9 cellular contexts compared by ENCODE assay signal in the genomic region with DNA sequence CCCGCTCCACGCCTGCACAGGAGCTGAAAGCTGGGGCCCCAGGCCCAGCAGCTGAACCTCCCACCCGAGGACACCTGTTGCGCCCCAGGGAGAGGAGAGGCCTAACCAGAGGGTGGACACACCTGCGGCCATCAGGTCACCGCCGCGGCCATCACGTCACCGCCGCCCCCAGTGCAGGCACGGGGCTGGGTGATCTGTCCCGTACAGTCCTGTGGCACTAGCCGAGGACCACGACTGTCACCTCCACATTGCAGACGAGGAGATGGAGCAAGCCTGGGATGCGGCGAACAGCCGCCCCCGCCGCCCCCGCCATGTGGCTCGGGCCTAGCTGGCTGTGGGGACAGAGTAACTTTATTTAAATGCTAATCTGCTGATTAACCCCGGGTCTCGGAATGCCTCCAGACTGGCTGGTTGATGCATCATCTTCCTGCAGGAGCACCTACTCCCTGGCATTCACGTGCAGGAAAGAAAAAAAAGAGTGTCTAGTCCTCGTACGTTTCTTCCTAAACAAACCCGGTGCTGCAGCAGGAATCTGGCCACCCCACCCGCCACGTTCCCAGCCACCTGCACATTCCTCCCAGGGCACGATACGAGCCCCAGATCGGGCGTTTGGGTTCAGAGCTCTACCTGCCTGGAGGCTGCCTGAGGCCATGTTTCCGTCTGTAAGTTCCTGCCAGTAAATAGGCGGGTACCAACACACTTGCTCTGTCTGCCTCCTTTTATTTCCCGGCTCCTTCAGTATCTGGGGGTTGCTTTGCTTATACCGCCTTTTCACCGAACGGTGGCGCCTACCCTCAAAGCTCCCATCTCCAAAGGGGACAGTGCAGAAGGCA. TPM values are rescaled to one million over a fixed set of nuclear protein-coding genes. Genes with fewer than 3 reads are reported as not detected.
A peak's percentile ranks its signal among the peaks of the same experiment; 100 is the strongest.
DNase-seq lines count a peak whose midpoint lies in the region; ATAC-seq and TF ChIP-seq lines count a peak whose summit lies in the region.
"Had no signal": no experiment of that assay in that cellular context is flagged by ENCODE, and none has a peak within 500 bp of the region (broad histone marks: within the 10 kb centered on the region; RNA-seq: fewer than 3 reads in every experiment).

No MANE protein-coding gene starts in this region.

- H3K27me3 Mint-ChIP-seq in WTC11 (ENCODE audit: low read depth) (no peaks in the 10 kb centered on the region), glutamatergic neuron (ENCODE audit: unreplicated experiment) (peaks cover 2% of the 10 kb centered on the region)

- H3K9me3 Mint-ChIP-seq in WTC11 (no peaks in the 10 kb centered on the region), glutamatergic neuron (ENCODE audit: unreplicated experiment) (no peaks in the 10 kb centered on the region)

- intact Hi-C loops in heart right ventricle (cut with DNase I) = no loop called here
- intact Hi-C loops in left ventricle myocardium superior (cut with micrococcal nuclease) = no loop called here
- intact Hi-C loops in transverse colon (cut with DNase I; ENCODE audit: low total_unique reads) = no loop called here

- no peak for TF ChIP-seq EP300 in transverse colon (IDR thresholded peaks at IDR 0.05; ENCODE audit: low read depth)

- peak overlapping the region; percentile 85; the same call in 1 of the 2 replicates for H3K27ac Mint-ChIP-seq in WTC11
- no peak overlapping the region for H3K27ac Mint-ChIP-seq in glutamatergic neuron (ENCODE audit: unreplicated experiment)

- no peak for DNase-seq in heart right ventricle
- no peak for DNase-seq in left ventricle myocardium superior
- peak; percentile 72 for DNase-seq in WTC11 (ENCODE audit: low spot score)
- no peak for DNase-seq in glutamatergic neuron
- no peak for DNase-seq in transverse colon
- DNase-seq in SKM-1 (lab: John Stamatoyannopoulos, UW; ENCODE audit: unreplicated experiment) = no peak
- no peak for DNase-seq in DMS153 (lab: John Stamatoyannopoulos, UW)
- DNase-seq in T-helper 1 cell = no peak
- DNase-seq: NCI-H187 had no signal

- H3K36me3 Mint-ChIP-seq in WTC11 = no peaks in the 10 kb centered on the region
- H3K36me3 Mint-ChIP-seq in glutamatergic neuron (ENCODE audit: unreplicated experiment) = no peaks in the 10 kb centered on the region

- TF ChIP-seq CTCF in heart right ventricle (IDR thresholded peaks at IDR 0.05) = peak in 5 of 9 donors; percentile 8 to 38 (median 19)
- TF ChIP-seq CTCF in WTC11 (IDR thresholded peaks at IDR 0.05) = no peak
- TF ChIP-seq CTCF in glutamatergic neuron (IDR thresholded peaks at IDR 0.05; ENCODE audit: partially characterized antibody, unreplicated experiment) = peak; percentile 33
- peak in 1 of 5 experiments; percentile 15 for TF ChIP-seq CTCF in transverse colon (IDR thresholded peaks at IDR 0.05)

- H3K4me3 ChIP-seq in heart right ventricle (no peak overlapping the region), transverse colon (no peak overlapping the region)

- H3K27me3 ChIP-seq in heart right ventricle (no peaks in the 10 kb centered on the region), transverse colon (no peaks in the 10 kb centered on the region)

- POLR2A ChIA-PET in WTC11 (lab: Charles Lee) = interaction anchor here (0.5 to 2.8 kb wide), 4 partner anchors 8 to 581 kb away, joined by 3 to 10 read pairs (median 4); no protein-coding TSS in a partner anchor

- H3K9me3 ChIP-seq in heart right ventricle = peaks cover 0 to 11% (median 0%) of the 10 kb centered on the region in 11 donors
- no peaks in the 10 kb centered on the region for H3K9me3 ChIP-seq in transverse colon

- CTCF ChIA-PET in WTC11 (lab: Charles Lee) = interaction anchor here (0.5 to 9.0 kb wide), 23 partner anchors 10 to 647 kb away, joined by 3 to 185 read pairs (median 5); a partner anchor contains a TSS

- in situ Hi-C loops in transverse colon (cut with MboI; ENCODE audit: low pct_ligation_motif_present in 1 of 4, low pct_unique_long_range_greater_than_20kb in 1 of 4, low sequenced_read_pairs in 3 of 4) = no loop called here

- peaks cover 18% of the 10 kb centered on the region for H3K4me1 Mint-ChIP-seq in WTC11
- H3K4me1 Mint-ChIP-seq in glutamatergic neuron (ENCODE audit: low read depth, unreplicated experiment) = peaks cover 5% of the 10 kb centered on the region

- H3K4me1 ChIP-seq in heart right ventricle = peaks cover 0 to 31% (median 9%) of the 10 kb centered on the region in 9 donors
- peaks cover 7 to 31% (median 28%) of the 10 kb centered on the region in 4 donors for H3K4me1 ChIP-seq in transverse colon

- H3K27ac ChIP-seq in heart right ventricle (no peak overlapping the region), transverse colon (peak overlapping the region; percentile 10 to 44 (median 16))

- no peak for TF ChIP-seq POLR2A in transverse colon (IDR thresholded peaks at IDR 0.05)

- 75 to 85% methylated on average over 42 of the region's 42 CpGs for WGBS in heart right ventricle, 2 donors
- WGBS in transverse colon (ENCODE audit: low coverage in 1 of 2), 2 donors = 74 to 79% methylated on average over 7 to 34 of the region's 42 CpGs

- ATAC-seq in heart right ventricle (peak in 3 of 8 donors; percentile 14 to 46 (median 16)), left ventricle myocardium superior (no peak), WTC11 (peak; percentile 78)

- H3K4me3 Mint-ChIP-seq in WTC11 (no peak overlapping the region), glutamatergic neuron (ENCODE audit: unreplicated experiment) (no peak overlapping the region)

- H3K36me3 ChIP-seq in heart right ventricle (peaks cover 0 to 8% (median 0%) of the 10 kb centered on the region in 9 donors), transverse colon (no peaks in the 10 kb centered on the region)

TF ChIP-seq in WTC11, 78 proteins besides CTCF, POLR2A, EP300 and RAD21 (continues in another document):
- TF ChIP-seq GRHL2 (CRISPR knock-in tag; IDR thresholded peaks at IDR 0.05; ENCODE audit: insufficient replicate concordance, severe bottlenecking) (no peak), ATF1 (CRISPR knock-in tag; IDR thresholded peaks at IDR 0.05) (no peak), ZNF121 (CRISPR knock-in tag; IDR thresholded peaks at IDR 0.05) (0 out of 2 replicates have a peak, but pooled peaks have one; percentile 19)
- TF ChIP-seq, protein P1, sequence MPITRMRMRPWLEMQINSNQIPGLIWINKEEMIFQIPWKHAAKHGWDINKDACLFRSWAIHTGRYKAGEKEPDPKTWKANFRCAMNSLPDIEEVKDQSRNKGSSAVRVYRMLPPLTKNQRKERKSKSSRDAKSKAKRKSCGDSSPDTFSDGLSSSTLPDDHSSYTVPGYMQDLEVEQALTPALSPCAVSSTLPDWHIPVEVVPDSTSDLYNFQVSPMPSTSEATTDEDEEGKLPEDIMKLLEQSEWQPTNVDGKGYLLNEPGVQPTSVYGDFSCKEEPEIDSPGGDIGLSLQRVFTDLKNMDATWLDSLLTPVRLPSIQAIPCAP (CRISPR knock-in tag; IDR thresholded peaks at IDR 0.05) = no peak

RNA-seq across cellular contexts. Expression of a gene that starts 29.9 kb away (rescaled TPM):
- total RNA-seq in heart right ventricle (10 to 100 TPM; 12.3 to 38.0 (median 16.4) TPM), left ventricle myocardium superior (19.1 TPM), WTC11 (2021) (68.3 to 75.1 TPM (median 71.3 TPM) in 3 replicates), glutamatergic neuron (ENCODE audit: unreplicated experiment) (12.3 TPM), transverse colon (100 to 1,000 TPM; 133 to 546 (median 179) TPM)
- polyA plus RNA-seq in heart right ventricle = 10 to 100 TPM; 51.3 to 78.2 TPM

RNA-seq across cellular contexts. Expression of a gene that starts 48.5 kb away (rescaled TPM):
- 1 to 10 TPM in 4 of 10 donors, under 1 TPM in 6; 0.21 to 2.6 (median 0.58) TPM for total RNA-seq in heart right ventricle
- under 1 TPM; 0.15 to 0.22 TPM for polyA plus RNA-seq in heart right ventricle
- 0.97 TPM for total RNA-seq in left ventricle myocardium superior
- total RNA-seq in WTC11 (2021) = 142 to 154 TPM (median 149 TPM) in 3 replicates
- 5.6 TPM for total RNA-seq in glutamatergic neuron (ENCODE audit: unreplicated experiment)
- total RNA-seq in transverse colon = 10 to 100 TPM in 1 of 4 donors, 1 to 10 TPM in 2, not detected in 1; 3.8 to 12.5 (median 6.7) TPM

RNA-seq across cellular contexts. Expression of a gene that starts 48.8 kb away (rescaled TPM):
- 10 to 100 TPM; 11.8 to 17.3 (median 13.2) TPM for total RNA-seq in heart right ventricle
- polyA plus RNA-seq in heart right ventricle = 10 to 100 TPM; 22.3 to 22.6 TPM
- total RNA-seq in left ventricle myocardium superior = 22.7 TPM
- total RNA-seq in WTC11 (2021) = 42.1 to 52.4 TPM (median 43.7 TPM) in 3 replicates
- 32.4 TPM for total RNA-seq in glutamatergic neuron (ENCODE audit: unreplicated experiment)
- total RNA-seq in transverse colon = 1 to 10 TPM in 3 of 4 donors, not detected in 1; 2.8 to 5.6 (median 4.2) TPM

RNA-seq across cellular contexts. Expression of a gene that starts 48.9 kb away (rescaled TPM):
- total RNA-seq in heart right ventricle (10 to 100 TPM; 11.8 to 19.1 (median 14.3) TPM), left ventricle myocardium superior (16.2 TPM), WTC11 (2021) (38.5 to 46.2 TPM (median 40.5 TPM) in 3 replicates), glutamatergic neuron (ENCODE audit: unreplicated experiment) (26.5 TPM), transverse colon (10 to 100 TPM; 10.3 to 15.3 (median 14.4) TPM)
- 10 to 100 TPM; 13.0 to 38.0 TPM for polyA plus RNA-seq in heart right ventricle

RNA-seq across cellular contexts. Expression of a gene that starts 56.6 kb away (rescaled TPM):
- total RNA-seq in heart right ventricle = 10 to 100 TPM; 20.8 to 58.0 (median 35.4) TPM
- polyA plus RNA-seq in heart right ventricle = 100 to 1,000 TPM in 1 of 2 donors, 10 to 100 TPM in 1; 68.4 to 166 TPM
- total RNA-seq in left ventricle myocardium superior = 40.9 TPM
- 272 to 288 TPM (median 282 TPM) in 3 replicates for total RNA-seq in WTC11 (2021)
- total RNA-seq in glutamatergic neuron (ENCODE audit: unreplicated experiment) = 54.4 TPM
- total RNA-seq in transverse colon = 100 to 1,000 TPM in 2 of 4 donors, 10 to 100 TPM in 2; 81.6 to 221 (median 149) TPM

Comparison
In these comparisons a context has a peak if more than half of its experiments do, and no peak if none do; other contexts are left out.
1. H3K27ac ChIP-seq: peak in transverse colon (4 of 4); none in heart right ventricle (0 of 10).
2. RNA of a gene that starts 48.5 kb away (total RNA-seq): 142 to 154 TPM in WTC11; 3.8 to 12.5 TPM in transverse colon, 5.6 TPM in glutamatergic neuron (single experiment), 0.97 TPM in left ventricle myocardium superior (single experiment) and 0.21 to 2.6 TPM in heart right ventricle; every median in the first group is over 10 times any median in the second.